19 cellular contexts compared by ENCODE assay signal in the genomic region with DNA sequence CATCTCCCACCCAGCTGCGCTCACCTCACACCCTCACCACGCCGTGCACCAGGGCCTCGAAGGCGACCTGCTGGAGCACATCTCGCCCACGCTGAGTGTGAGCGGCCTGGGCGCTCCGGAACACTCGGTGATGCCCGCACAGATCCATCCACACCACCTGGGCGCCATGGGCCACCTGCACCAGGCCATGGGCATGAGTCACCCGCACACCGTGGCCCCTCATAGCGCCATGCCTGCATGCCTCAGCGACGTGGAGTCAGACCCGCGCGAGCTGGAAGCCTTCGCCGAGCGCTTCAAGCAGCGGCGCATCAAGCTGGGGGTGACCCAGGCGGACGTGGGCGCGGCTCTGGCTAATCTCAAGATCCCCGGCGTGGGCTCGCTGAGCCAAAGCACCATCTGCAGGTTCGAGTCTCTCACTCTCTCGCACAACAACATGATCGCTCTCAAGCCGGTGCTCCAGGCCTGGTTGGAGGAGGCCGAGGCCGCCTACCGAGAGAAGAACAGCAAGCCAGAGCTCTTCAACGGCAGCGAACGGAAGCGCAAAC. TPM values are rescaled to one million over a fixed set of nuclear protein-coding genes. Genes with fewer than 3 reads are reported as not detected.
DNase-seq lines count a peak whose midpoint lies in the region; ATAC-seq, FAIRE-seq and TF ChIP-seq lines count a peak whose summit lies in the region.
"Had no signal": no experiment of that assay in that cellular context is flagged by ENCODE, and none has a peak within 500 bp of the region (broad histone marks: within the 10 kb centered on the region; RNA-seq: fewer than 3 reads in every experiment).

No MANE protein-coding gene starts in this region.

- peaks cover 37 to 54% of the 10 kb centered on the region in 2 experiments for H3K4me1 Mint-ChIP-seq in H9
- peaks cover 19% of the 10 kb centered on the region for H3K4me1 Mint-ChIP-seq in neural progenitor cell

- H3K14ac ChIP-seq in H9 (ENCODE audit: insufficient read depth, low read length), result no peak overlapping the region

- H3K4ac ChIP-seq in H9 (ENCODE audit: low read depth, low read length), result no peak overlapping the region

- H3K23ac ChIP-seq in H9 (ENCODE audit: insufficient read length, low read depth, low read length), result no peak overlapping the region

- no peak for TF ChIP-seq POLR2A in endothelial cell of umbilical vein (IDR thresholded peaks at IDR 0.05; ENCODE audit: low read depth, low read length)

- H3K36me3 ChIP-seq in endothelial cell of umbilical vein (ENCODE audit: control insufficient read depth in 2 of 2, extremely low read depth in 1 of 2, insufficient read depth in 2 of 2, low read length in 2 of 2) (no peaks in the 10 kb centered on the region), neural progenitor cell (no peaks in the 10 kb centered on the region)
- H3K36me3 ChIP-seq: BLaER1, spleen, upper lobe of left lung had no signal

- WGBS in H9 (ENCODE audit: extremely low coverage, insufficient read length, low lambda C conversion rate), result no CpG with 5 or more reads among the region's 44 CpGs

- H3K4me1 ChIP-seq in H9 (ENCODE audit: insufficient read depth, low read length) (peaks cover 2% of the 10 kb centered on the region; the same call in 1 of the 2 replicates), endothelial cell of umbilical vein (ENCODE audit: control insufficient read depth, extremely low read depth, insufficient read depth, low read length) (no peaks in the 10 kb centered on the region), neural progenitor cell (peaks cover 24% of the 10 kb centered on the region)
- H3K4me1 ChIP-seq: BLaER1 had no signal

- FAIRE-seq in endothelial cell of umbilical vein (lab: Jason Lieb, UNC), result no peak

- H3K27me3 ChIP-seq in H9 (ENCODE audit: insufficient read depth, low read length) (peaks cover 95% of the 10 kb centered on the region), endothelial cell of umbilical vein (ENCODE audit: control insufficient read depth in 2 of 2, insufficient read depth in 2 of 2, low read length in 2 of 2) (peaks cover 88 to 92% of the 10 kb centered on the region in 2 experiments), neural progenitor cell (peaks cover 100% of the 10 kb centered on the region)

- no peak overlapping the region for H3K56ac ChIP-seq in H9 (ENCODE audit: insufficient read length, low read depth, low read length)

- no peak overlapping the region for H3T11ph ChIP-seq in H9 (ENCODE audit: low read length)

- H3K4me2 ChIP-seq in H9 (ENCODE audit: insufficient read depth, insufficient read length, low read length) (peak overlapping the region; percentile 50), endothelial cell of umbilical vein (ENCODE audit: insufficient read depth, low read length) (peak overlapping the region; percentile 38), neural progenitor cell (peak overlapping the region; percentile 28)
- H3K4me2 ChIP-seq: BLaER1 had no signal

- no peak overlapping the region for H2BK12ac ChIP-seq in H9 (ENCODE audit: insufficient read length, low read depth, low read length)

- no peaks in the 10 kb centered on the region for H3K9me1 ChIP-seq in endothelial cell of umbilical vein (replicated peaks; ENCODE audit: control insufficient read depth, extremely low read depth, insufficient read depth, low read length)

- DNase-seq in Daoy (ENCODE audit: low read depth) (peak; percentile 4), H9 (peak; percentile 39), endothelial cell of umbilical vein (ENCODE audit: low read depth, low spot score) (no peak), neural progenitor cell (ENCODE audit: low spot score) (no peak), NCI-H69 (lab: John Stamatoyannopoulos, UW) (no peak), dedifferentiated amniotic fluid mesenchymal stem cell (ENCODE audit: extremely low spot score) (no peak), H4 (ENCODE audit: low spot score) (no peak)
- DNase-seq: activated effector memory CD4-positive, alpha-beta T cell treated with Interleukin-2 at 50 U/mL for 16 hours; NCI-H1694 treated with DMSO at 0.1 percent for 48 hours; NCI-H510A; spleen had no signal

- H3K27ac ChIP-seq in H9 (ENCODE audit: insufficient read length, low read depth, low read length) (no peak overlapping the region), endothelial cell of umbilical vein (ENCODE audit: insufficient read depth, low read depth, low read length) (no peak overlapping the region), neural progenitor cell (no peak overlapping the region)
- H3K27ac ChIP-seq: BLaER1, spleen, upper lobe of left lung had no signal

- H3K27ac Mint-ChIP-seq in H9 (no peak overlapping the region), neural progenitor cell (no peak overlapping the region)
- H3K27ac Mint-ChIP-seq: dendritic cell treated with granulocyte-macrophage colony-stimulating factor and Interleukin-4, amounts not matched to agents 40 ng/mL and 50 ng/mL, for 4 days; stimulated activated memory B cell treated with anti-CD40 and anti-IgM and Interleukin-4, amounts not matched to agents 10 μg/mL and 1 μg/mL and 100 μg/mL, for 72 hours had no signal

- H3K79me2 ChIP-seq in H9 (ENCODE audit: insufficient read depth, low read length), result no peaks in the 10 kb centered on the region
- no peaks in the 10 kb centered on the region for H3K79me2 ChIP-seq in endothelial cell of umbilical vein (ENCODE audit: control insufficient read depth, insufficient read depth, low read length)
- no peaks in the 10 kb centered on the region for H3K79me2 ChIP-seq in neural progenitor cell (ENCODE audit: low read depth)

- H3K18ac ChIP-seq in H9 (ENCODE audit: insufficient read length, low read depth, low read length), result no peak overlapping the region

- H3K79me1 ChIP-seq in H9 (ENCODE audit: insufficient read depth, low read depth, low read length, poor library complexity, severe bottlenecking), result no peaks in the 10 kb centered on the region

- H3K4me3 Mint-ChIP-seq in H9, result peak overlapping the region; percentile 64 to 90
- peak overlapping the region; percentile 71 for H3K4me3 Mint-ChIP-seq in neural progenitor cell
- H3K4me3 Mint-ChIP-seq: dendritic cell treated with granulocyte-macrophage colony-stimulating factor and Interleukin-4, amounts not matched to agents 40 ng/mL and 50 ng/mL, for 4 days; stimulated activated memory B cell treated with anti-CD40 and anti-IgM and Interleukin-4, amounts not matched to agents 10 μg/mL and 1 μg/mL and 100 μg/mL, for 72 hours had no signal

- H3K4me3 ChIP-seq in endothelial cell of umbilical vein (replicated peaks in 1 of 3; ENCODE audit: insufficient read depth in 1 of 3, low read depth in 1 of 3, low read length in 3 of 3) (no peak overlapping the region), neural progenitor cell (no peak overlapping the region)
- H3K4me3 ChIP-seq: BLaER1, upper lobe of left lung had no signal

- H3K9me3 Mint-ChIP-seq in H9 (peaks cover 5 to 10% of the 10 kb centered on the region in 2 experiments; a peak in 4 of 5 replicates), neural progenitor cell (peaks cover 2% of the 10 kb centered on the region)
- H3K9me3 Mint-ChIP-seq: dendritic cell treated with granulocyte-macrophage colony-stimulating factor and Interleukin-4, amounts not matched to agents 40 ng/mL and 50 ng/mL, for 4 days had no signal

- H3K9me3 ChIP-seq in H9 (ENCODE audit: control insufficient read depth, low read depth, low read length) (no peaks in the 10 kb centered on the region), endothelial cell of umbilical vein (replicated peaks; ENCODE audit: control insufficient read depth, insufficient read depth, low read length) (no peaks in the 10 kb centered on the region), neural progenitor cell (ENCODE audit: low read depth) (no peaks in the 10 kb centered on the region)
- H3K9me3 ChIP-seq: upper lobe of left lung had no signal

- no peak overlapping the region for H2BK15ac ChIP-seq in H9 (ENCODE audit: low read depth, low read length)

- no peak overlapping the region for H2AFZ ChIP-seq in H9 (ENCODE audit: low read length)
- H2AFZ ChIP-seq in endothelial cell of umbilical vein (ENCODE audit: low read depth, low read length), result no peak overlapping the region
- H2AFZ ChIP-seq in neural progenitor cell (replicated peaks), result no peak overlapping the region

- ATAC-seq in GM21367 (IDR thresholded peaks at IDR 0.05; ENCODE audit: unreplicated experiment), result no peak
- ATAC-seq: HCT116; stimulated activated memory B cell treated with anti-CD40 and anti-IgM and Interleukin-4, amounts not matched to agents 10 μg/mL and 1 μg/mL and 100 μg/mL, for 72 hours had no signal

- TF ChIP-seq CTCF in H9 (conservative IDR thresholded peaks at IDR 0.05) (no peak), endothelial cell of umbilical vein (IDR thresholded peaks at IDR 0.05; ENCODE audit: extremely low read depth in 1 of 2, insufficient read depth in 1 of 2, low read depth in 1 of 2, low read length in 2 of 2) (no peak), neural progenitor cell (IDR thresholded peaks at IDR 0.05) (no peak)

- H3K36me3 Mint-ChIP-seq in H9 (ENCODE audit: insufficient read depth in 1 of 3, low read depth in 3 of 3) (peaks cover 0 to 2% (median 0%) of the 10 kb centered on the region in 3 experiments; a peak in 2 of 7 replicates), neural progenitor cell (no peaks in the 10 kb centered on the region)
- H3K36me3 Mint-ChIP-seq: stimulated activated memory B cell treated with anti-CD40 and anti-IgM and Interleukin-4, amounts not matched to agents 10 μg/mL and 1 μg/mL and 100 μg/mL, for 72 hours had no signal

- no peak overlapping the region for H4K8ac ChIP-seq in H9 (replicated peaks; ENCODE audit: insufficient read length, low read depth, low read length)

- H2BK120ac ChIP-seq in H9 (ENCODE audit: low read depth, low read length, poor library complexity, severe bottlenecking), result no peak overlapping the region

- peaks cover 2% of the 10 kb centered on the region for H4K20me1 ChIP-seq in H9 (ENCODE audit: control insufficient read depth, insufficient read depth, insufficient read length)
- no peaks in the 10 kb centered on the region for H4K20me1 ChIP-seq in endothelial cell of umbilical vein (replicated peaks; ENCODE audit: control insufficient read depth, extremely low read depth, insufficient read depth, low read length)
- H4K20me1 ChIP-seq in neural progenitor cell (ENCODE audit: low read depth), result peaks cover 92% of the 10 kb centered on the region
- H4K20me1 ChIP-seq: BLaER1 had no signal

- no peak overlapping the region for H2AK5ac ChIP-seq in H9 (ENCODE audit: insufficient read length, low read length)

- no TSS peak for BruUV-seq in endothelial cell of umbilical vein (replicated peaks; lab: Mats Ljungman, UMichigan)

- H3K9ac ChIP-seq in H9 (ENCODE audit: extremely low read depth, insufficient read length, low read length) (no peak overlapping the region), endothelial cell of umbilical vein (replicated peaks; ENCODE audit: extremely low read depth, insufficient read depth, low read length) (no peak overlapping the region), neural progenitor cell (no peak overlapping the region)
- H3K9ac ChIP-seq: BLaER1 had no signal

- H4K5ac ChIP-seq in H9 (ENCODE audit: insufficient read length, low read depth, low read length), result no peak overlapping the region

- peaks cover 5% of the 10 kb centered on the region for H3K23me2 ChIP-seq in H9 (ENCODE audit: insufficient read length, low read depth, low read length, poor library complexity, severe bottlenecking)

- no peak overlapping the region for H2BK20ac ChIP-seq in H9 (ENCODE audit: low read depth, low read length, poor library complexity, severe bottlenecking)

- dilution Hi-C loops in endothelial cell of umbilical vein (cut with MboI; ENCODE audit: extremely low pct_ligation_motif_present, low sequenced_read_pairs), result no loop called here

- intact Hi-C loops in endothelial cell of umbilical vein (cut with micrococcal nuclease), result no loop called here

- CTCF ChIA-PET in endothelial cell of umbilical vein (lab: Charles Lee), result no interaction called here

- peaks cover 20% of the 10 kb centered on the region for H3F3A ChIP-seq in neural progenitor cell (ENCODE audit: low read depth)

- H4K91ac ChIP-seq in H9 (ENCODE audit: insufficient read length, low read depth, low read length), result no peak overlapping the region

- H3K27me3 Mint-ChIP-seq in H9 (ENCODE audit: low read depth) (peaks cover 100% of the 10 kb centered on the region), neural progenitor cell (ENCODE audit: insufficient read depth, low read depth) (peaks cover 96% of the 10 kb centered on the region)

- POLR2A ChIA-PET in endothelial cell of umbilical vein (lab: Charles Lee), result no interaction called here

- no peak overlapping the region for H2BK5ac ChIP-seq in H9 (ENCODE audit: insufficient read length, low read length)

RNA-seq across cellular contexts. Expression of gene POU4F3, which starts 1.1 kb away (rescaled TPM):
- 0.29 TPM in 1 of 2 replicates, not detected in the other for total RNA-seq in Daoy (2014; rRNA removed; shearing (Covaris generic))
- not detected in 2 replicates for total RNA-seq in H9 (2021)
- total RNA-seq in endothelial cell of umbilical vein, result not detected in 2 replicates
- 0.08 and 0.10 TPM in 2 replicates for polyA plus RNA-seq in endothelial cell of umbilical vein
- 0.08 TPM in 2 replicates for polyA plus RNA-seq in endothelial cell of umbilical vein (2011; cell fraction: cytosol; rRNA removed)
- polyA plus RNA-seq in endothelial cell of umbilical vein (2011; cell fraction: nucleus; rRNA removed), result 0.10 TPM in 1 of 2 replicates, not detected in the other
- polyA plus RNA-seq in endothelial cell of umbilical vein (2012), result 0.08 TPM in 1 of 2 replicates, not detected in the other
- polyA minus RNA-seq in endothelial cell of umbilical vein, result 0.10 and 0.36 TPM in 2 replicates
- polyA minus RNA-seq in endothelial cell of umbilical vein (2011; cell fraction: cytosol; rRNA and poly(A)+ RNA removed), result not detected
- polyA minus RNA-seq in endothelial cell of umbilical vein (2011; cell fraction: nucleus; rRNA and poly(A)+ RNA removed), result 0.14 TPM in 1 of 2 replicates, not detected in the other
- 0.19 and 0.22 TPM in 2 replicates for total RNA-seq in neural progenitor cell (ENCODE audit: low replicate concordance)
- total RNA-seq in H4 (2014; rRNA removed; shearing (Covaris generic)), result 0.06 TPM in 1 of 2 replicates, not detected in the other
- total RNA-seq: HT-29, OCI-LY7 had no signal

Comparison
In these comparisons a context has a peak if more than half of its experiments do, and no peak if none do; other contexts are left out.
1. DNase-seq: peak in Daoy (single experiment) and H9 (single experiment); none in endothelial cell of umbilical vein (single experiment), neural progenitor cell (single experiment), NCI-H69 (single experiment), dedifferentiated amniotic fluid mesenchymal stem cell (single experiment) and H4 (single experiment).
2. Peak in every context shown above with its lines, with median percentiles within 50 percentile points of each other: H3K4me2 ChIP-seq.